In genomic region chr19:34734601-34735103, GRCh38 we compare ENCODE assay signal across 9 cellular contexts. TPM values are rescaled to one million over a fixed set of nuclear protein-coding genes. Genes with fewer than 3 reads are reported as not detected.
DNase-seq lines count a peak whose midpoint lies in the region; ATAC-seq and TF ChIP-seq lines count a peak whose summit lies in the region.
"Had no signal": no experiment of that assay in that cellular context is flagged by ENCODE, and none has a peak within 500 bp of the region (broad histone marks: within the 10 kb centered on the region; RNA-seq: fewer than 3 reads in every experiment).

No MANE protein-coding gene starts in this region.

- H3K9me3 ChIP-seq in Peyer's patch, result peaks cover 0 to 10% (median 0%) of the 10 kb centered on the region in 4 donors
- no peaks in the 10 kb centered on the region for H3K9me3 ChIP-seq in fibroblast of lung (ENCODE audit: control insufficient read depth, insufficient read depth, low read depth, low read length)

- no peak for ATAC-seq in GM19035 (IDR thresholded peaks at IDR 0.05; ENCODE audit: unreplicated experiment)

- H3K9ac ChIP-seq in fibroblast of lung (ENCODE audit: insufficient read depth, low read length), result peak overlapping the region; percentile 97

- no peaks in the 10 kb centered on the region for H4K20me1 ChIP-seq in fibroblast of lung (ENCODE audit: control insufficient read depth, extremely low read depth, insufficient read depth, low read length)

- H3K27ac ChIP-seq in Peyer's patch, result peak overlapping the region; percentile 90 to 94 (median 93)
- H3K27ac ChIP-seq in fibroblast of lung (ENCODE audit: insufficient read depth, low read length), result peak overlapping the region; percentile 99

- DNase-seq in Peyer's patch (no peak), fibroblast of lung (ENCODE audit: low read depth in 2 of 2) (no peak), retinal pigment epithelial cell (ENCODE audit: low read depth) (no peak), SK-N-DZ (ENCODE audit: low spot score) (no peak), germinal center (ENCODE audit: low spot score) (no peak)
- DNase-seq in stimulated activated CD4-positive, alpha-beta T cell treated with anti-CD3 and anti-CD28 coated beads, Interleukin-4, amount 100 ng/mL, for 1 hour, result no peak

- H3K4me1 ChIP-seq in Peyer's patch (peaks cover 0 to 24% (median 8%) of the 10 kb centered on the region in 4 donors), fibroblast of lung (ENCODE audit: control insufficient read depth, extremely low read depth, insufficient read depth, low read length) (peaks cover 4% of the 10 kb centered on the region)

- no peaks in the 10 kb centered on the region for H3K79me2 ChIP-seq in fibroblast of lung (ENCODE audit: control insufficient read depth, insufficient read depth, low read length)

- H3K4me3 ChIP-seq in GM12875 (ENCODE audit: low read depth, low read length) (peak overlapping the region; percentile 86), Peyer's patch (peak overlapping the region; percentile 62 to 82 (median 72)), fibroblast of lung (replicated peaks in 1 of 4; ENCODE audit: control extremely low read depth in 1 of 4, insufficient read depth in 1 of 4, low read depth in 3 of 4, low read length in 4 of 4) (peak overlapping the region; percentile 76 to 89 (median 84)), retinal pigment epithelial cell (ENCODE audit: low read length) (peak overlapping the region; percentile 85)

- peaks cover 0 to 33% (median 0%) of the 10 kb centered on the region in 3 donors for H3K36me3 ChIP-seq in Peyer's patch
- peaks cover 7% of the 10 kb centered on the region for H3K36me3 ChIP-seq in fibroblast of lung (ENCODE audit: control insufficient read depth, insufficient read depth, low read length)

- peak overlapping the region; percentile 15 for H2AFZ ChIP-seq in fibroblast of lung (ENCODE audit: low read length)

- TF ChIP-seq CTCF in GM12875 (IDR thresholded peaks at IDR 0.05; ENCODE audit: borderline replicate concordance, insufficient read depth, low read depth, low read length), result no peak
- no peak for TF ChIP-seq CTCF in Peyer's patch (IDR thresholded peaks at IDR 0.05)
- no peak for TF ChIP-seq CTCF in fibroblast of lung (conservative IDR thresholded peaks at IDR 0.05 in 1 of 2, IDR thresholded peaks at IDR 0.05 in 1 of 2; ENCODE audit: low read depth in 1 of 2, low read length in 2 of 2)
- no peak for TF ChIP-seq CTCF in retinal pigment epithelial cell (conservative IDR thresholded peaks at IDR 0.05; ENCODE audit: low read depth, low read length)

- H3K27me3 ChIP-seq in Peyer's patch (no peaks in the 10 kb centered on the region), fibroblast of lung (ENCODE audit: control insufficient read depth, insufficient read depth, low read length) (no peaks in the 10 kb centered on the region)

- peak overlapping the region; percentile 64 for H3K4me2 ChIP-seq in fibroblast of lung (ENCODE audit: extremely low read depth, insufficient read depth, low read length)

- no peak for TF ChIP-seq POLR2A in Peyer's patch (IDR thresholded peaks at IDR 0.05)

RNA-seq across cellular contexts. Expression of gene ZNF181, which starts 0.6 kb away (rescaled TPM):
- total RNA-seq in Peyer's patch (10 to 100 TPM; 12.1 to 24.3 (median 18.3) TPM), fibroblast of lung (22.0 and 33.6 TPM in 2 replicates)
- 3.8 and 6.6 TPM in 2 replicates for polyA plus RNA-seq in fibroblast of lung
- 4.5 and 5.2 TPM in 2 replicates for polyA plus RNA-seq in fibroblast of lung (2012)
- polyA minus RNA-seq in fibroblast of lung (ENCODE audit: low replicate concordance), result 0.70 TPM in 1 of 2 replicates, not detected in the other
- polyA plus RNA-seq in SK-N-DZ (2014; cell fraction: cytosol; rRNA removed), result 16.4 and 24.3 TPM in 2 replicates
- 29.5 and 31.2 TPM in 2 replicates for polyA plus RNA-seq in SK-N-DZ (2014; cell fraction: nucleus; rRNA removed)

RNA-seq across cellular contexts. Expression of gene ZNF599, which starts 38.4 kb away (rescaled TPM):
- total RNA-seq in Peyer's patch (1 to 10 TPM; 2.5 to 5.0 (median 3.9) TPM), fibroblast of lung (4.9 and 5.4 TPM in 2 replicates)
- 4.0 and 4.1 TPM in 2 replicates for polyA plus RNA-seq in fibroblast of lung
- 4.3 and 5.9 TPM in 2 replicates for polyA plus RNA-seq in fibroblast of lung (2012)
- polyA minus RNA-seq in fibroblast of lung (ENCODE audit: low replicate concordance), result 3.1 and 7.7 TPM in 2 replicates
- polyA plus RNA-seq in SK-N-DZ (2014; cell fraction: cytosol; rRNA removed), result 11.7 and 12.3 TPM in 2 replicates
- polyA plus RNA-seq in SK-N-DZ (2014; cell fraction: nucleus; rRNA removed), result 12.7 and 16.6 TPM in 2 replicates

RNA-seq across cellular contexts. Expression of gene ZNF302, which starts 57.2 kb away (rescaled TPM):
- total RNA-seq in Peyer's patch, result 10 to 100 TPM; 17.3 to 28.4 (median 25.0) TPM
- total RNA-seq in fibroblast of lung, result 13.6 and 21.6 TPM in 2 replicates
- 8.9 and 14.5 TPM in 2 replicates for polyA plus RNA-seq in fibroblast of lung
- 7.9 and 11.0 TPM in 2 replicates for polyA plus RNA-seq in fibroblast of lung (2012)
- polyA minus RNA-seq in fibroblast of lung (ENCODE audit: low replicate concordance), result 6.4 and 8.1 TPM in 2 replicates
- polyA plus RNA-seq in SK-N-DZ (2014; cell fraction: cytosol; rRNA removed), result 44.9 and 51.5 TPM in 2 replicates
- 94.8 and 106 TPM in 2 replicates for polyA plus RNA-seq in SK-N-DZ (2014; cell fraction: nucleus; rRNA removed)

RNA-seq across cellular contexts. Expression of gene SCGB2B2, which starts 57.7 kb away (rescaled TPM):
- total RNA-seq in Peyer's patch (1 to 10 TPM in 2 of 4 donors, under 1 TPM in 1, not detected in 1; 0.35 to 1.6 (median 1.5) TPM), fibroblast of lung (0.50 TPM in 1 of 2 replicates, not detected in the other)
- polyA plus RNA-seq in fibroblast of lung, result not detected in 2 replicates
- polyA plus RNA-seq in fibroblast of lung (2012), result not detected in 2 replicates
- polyA minus RNA-seq in fibroblast of lung (ENCODE audit: low replicate concordance), result 1.0 TPM in 1 of 2 replicates, not detected in the other
- 0.17 and 0.50 TPM in 2 replicates for polyA plus RNA-seq in SK-N-DZ (2014; cell fraction: cytosol; rRNA removed)
- polyA plus RNA-seq in SK-N-DZ (2014; cell fraction: nucleus; rRNA removed), result 0.18 and 0.37 TPM in 2 replicates
- total RNA-seq: SK-MEL-5 had no signal
